In genomic region chr2:11492720-11493119, GRCh38 we compare ENCODE assay signal across 22 cellular contexts.
"Had no signal": no experiment of that assay in that cellular context is flagged by ENCODE, and none has a peak within 500 bp of the region (broad histone marks: within the 10 kb centered on the region; RNA-seq: fewer than 3 reads in every experiment).

No MANE protein-coding gene starts in this region.

- H3K9ac ChIP-seq: parathyroid adenoma had no signal

- DNase-seq: central memory CD4-positive, alpha-beta T cell; effector memory CD8-positive, alpha-beta T cell; erythroblast; foreskin melanocyte; head of caudate nucleus; kidney glomerular epithelial cell; mammary epithelial cell; natural killer cell; psoas muscle; retina; spleen; stimulated activated CD4-positive, alpha-beta T cell treated with anti-CD3 and anti-CD28 coated beads, Interleukin-15, amount 100 ng/mL, for 24 hours; stimulated activated CD4-positive, alpha-beta T cell treated with anti-CD3 and anti-CD28 coated beads, Interleukin-1b, Interleukin-23, amount 100 ng/mL, for 48 hours; stimulated activated CD4-positive, alpha-beta T cell treated with anti-CD3 and anti-CD28 coated beads, Interleukin-4, amount 100 ng/mL, for 24 hours; testis had no signal

- H3K27ac Mint-ChIP-seq: effector memory CD8-positive, alpha-beta T cell; mesothelial cell of epicardium; natural killer cell; stimulated activated memory B cell treated with anti-CD40 and anti-IgM and Interleukin-4, amounts not matched to agents 10 μg/mL and 1 μg/mL and 100 μg/mL, for 72 hours; stimulated activated naive CD8-positive, alpha-beta T cell treated with anti-CD3 and anti-CD28 coated beads, Interleukin-15, Interleukin-2, amounts not matched to agents 100 ng/mL and 50 ng/mL, for 24 hours had no signal

- H3K4me3 Mint-ChIP-seq: effector memory CD8-positive, alpha-beta T cell; mesothelial cell of epicardium; natural killer cell; stimulated activated memory B cell treated with anti-CD40 and anti-IgM and Interleukin-4, amounts not matched to agents 10 μg/mL and 1 μg/mL and 100 μg/mL, for 72 hours; stimulated activated naive CD8-positive, alpha-beta T cell treated with anti-CD3 and anti-CD28 coated beads, Interleukin-15, Interleukin-2, amounts not matched to agents 100 ng/mL and 50 ng/mL, for 24 hours had no signal

- H3K36me3 ChIP-seq: spleen, tibial nerve had no signal

- H3K27ac ChIP-seq: hepatocyte, parathyroid adenoma, psoas muscle, spleen, testis had no signal

- H3K4me1 Mint-ChIP-seq: natural killer cell; stimulated activated memory B cell treated with anti-CD40 and anti-IgM and Interleukin-4, amounts not matched to agents 10 μg/mL and 1 μg/mL and 100 μg/mL, for 72 hours had no signal

- H3K27me3 ChIP-seq: hepatocyte, testis, tibial nerve had no signal

- H3K9me3 Mint-ChIP-seq: effector memory CD8-positive, alpha-beta T cell; natural killer cell; stimulated activated naive CD8-positive, alpha-beta T cell treated with anti-CD3 and anti-CD28 coated beads, Interleukin-15, Interleukin-2, amounts not matched to agents 100 ng/mL and 50 ng/mL, for 24 hours had no signal

- H3K4me3 ChIP-seq: hepatocyte, psoas muscle, spleen, testis, tibial nerve had no signal

- H3K9me3 ChIP-seq: psoas muscle, testis, tibial nerve had no signal

- H3K4me1 ChIP-seq: parathyroid adenoma, spleen had no signal

- H3K36me3 Mint-ChIP-seq: mesothelial cell of epicardium; natural killer cell; stimulated activated memory B cell treated with anti-CD40 and anti-IgM and Interleukin-4, amounts not matched to agents 10 μg/mL and 1 μg/mL and 100 μg/mL, for 72 hours had no signal

- H2AFZ ChIP-seq: hepatocyte, parathyroid adenoma had no signal

- H3K4me2 ChIP-seq: hepatocyte had no signal

- H3K79me2 ChIP-seq: parathyroid adenoma had no signal

- FAIRE-seq: endothelial cell of umbilical vein had no signal
